In genomic region chr2:120314656-120315366, GRCh38 we compare ENCODE assay signal across 11 cellular contexts. TPM values are rescaled to one million over a fixed set of nuclear protein-coding genes. Genes with fewer than 3 reads are reported as not detected.
DNase-seq lines count a peak whose midpoint lies in the region; ATAC-seq, FAIRE-seq and TF ChIP-seq lines count a peak whose summit lies in the region.
"Had no signal": no experiment of that assay in that cellular context is flagged by ENCODE, and none has a peak within 500 bp of the region (broad histone marks: within the 10 kb centered on the region; RNA-seq: fewer than 3 reads in every experiment).

No MANE protein-coding gene starts in this region.

- H3K4me3 Mint-ChIP-seq in MCF 10A (ENCODE audit: unreplicated experiment) (no peak overlapping the region), endodermal cell (no peak overlapping the region)
- peak overlapping the region; percentile 44 for H3K4me3 Mint-ChIP-seq in activated CD4-positive, alpha-beta T cell treated with anti-CD3 and anti-CD28 coated beads, Interleukin-2, amount 10 ng/mL, durations not matched to agents 7 days and 5 days
- H3K4me3 Mint-ChIP-seq: mesothelial cell of epicardium had no signal

- H3K4me1 ChIP-seq in breast epithelium (peaks cover 12 to 13% of the 10 kb centered on the region in 2 donors), endothelial cell of umbilical vein (ENCODE audit: control insufficient read depth, extremely low read depth, insufficient read depth, low read length) (peaks cover 21% of the 10 kb centered on the region), upper lobe of right lung (peaks cover 13% of the 10 kb centered on the region), endodermal cell (ENCODE audit: control insufficient read depth, insufficient read depth, low read length) (peaks cover 6% of the 10 kb centered on the region)

- CTCF ChIA-PET in MCF 10A (lab: Yijun Ruan, JAX) (interaction anchor here (0.5 to 6.8 kb wide), 24 partner anchors 9 to 600 kb away, joined by 3 to 121 read pairs (median 4); no protein-coding TSS in a partner anchor), endothelial cell of umbilical vein (lab: Charles Lee) (interaction anchor here (0.9 to 5.0 kb wide), 15 partner anchors 13 to 561 kb away, joined by 3 to 71 read pairs (median 5); partner anchors contain the start of gene RALB)
- CTCF ChIA-PET in activated CD4-positive, alpha-beta T cell treated with anti-CD3 and anti-CD28 coated beads, Interleukin-2, amount 10 ng/mL, durations not matched to agents 7 days and 5 days (lab: Charles Lee) = interaction anchor here (0.9 to 3.9 kb wide), 7 partner anchors 11 to 138 kb away, joined by 3 to 42 read pairs (median 5); partner anchors contain the start of gene RALB

- no peak for TF ChIP-seq CTCF in breast epithelium (IDR thresholded peaks at IDR 0.05)
- TF ChIP-seq CTCF in MCF 10A (IDR thresholded peaks at IDR 0.05; ENCODE audit: unreplicated experiment) = no peak
- TF ChIP-seq CTCF in endothelial cell of umbilical vein (IDR thresholded peaks at IDR 0.05; ENCODE audit: extremely low read depth in 1 of 2, insufficient read depth in 1 of 2, low read depth in 1 of 2, low read length in 2 of 2) = no peak
- no peak for TF ChIP-seq CTCF in upper lobe of right lung (IDR thresholded peaks at IDR 0.05)
- no peak for TF ChIP-seq CTCF in endodermal cell (conservative IDR thresholded peaks at IDR 0.05)

- dilution Hi-C loops in endothelial cell of umbilical vein (cut with MboI; ENCODE audit: extremely low pct_ligation_motif_present, low sequenced_read_pairs) = no loop called here

- FAIRE-seq in endothelial cell of umbilical vein (lab: Jason Lieb, UNC) = peak; percentile 78

- no peaks in the 10 kb centered on the region for H3K9me1 ChIP-seq in endothelial cell of umbilical vein (replicated peaks; ENCODE audit: control insufficient read depth, extremely low read depth, insufficient read depth, low read length)

- H3K36me3 ChIP-seq in breast epithelium (no peaks in the 10 kb centered on the region), endothelial cell of umbilical vein (ENCODE audit: control insufficient read depth in 2 of 2, extremely low read depth in 1 of 2, insufficient read depth in 2 of 2, low read length in 2 of 2) (no peaks in the 10 kb centered on the region), upper lobe of right lung (no peaks in the 10 kb centered on the region), endodermal cell (ENCODE audit: control insufficient read depth, insufficient read depth, low read length) (no peaks in the 10 kb centered on the region)

- H3K27me3 ChIP-seq in breast epithelium = peaks cover 0 to 2% of the 10 kb centered on the region in 2 donors
- H3K27me3 ChIP-seq in endothelial cell of umbilical vein (ENCODE audit: control insufficient read depth in 2 of 2, insufficient read depth in 2 of 2, low read length in 2 of 2) = peaks cover 0 to 4% of the 10 kb centered on the region in 2 experiments
- no peaks in the 10 kb centered on the region for H3K27me3 ChIP-seq in upper lobe of right lung
- no peaks in the 10 kb centered on the region for H3K27me3 ChIP-seq in endodermal cell (ENCODE audit: control insufficient read depth, insufficient read depth, low read length, poor library complexity, severe bottlenecking)

- WGBS in endodermal cell (ENCODE audit: insufficient coverage in 1 of 2, insufficient read length in 1 of 2), 2 experiments = 87 to 90% methylated on average over 17 to 20 of the region's 20 CpGs

- H3K4me1 Mint-ChIP-seq in MCF 10A (ENCODE audit: insufficient read depth, unreplicated experiment) (peaks cover 10% of the 10 kb centered on the region), endodermal cell (peaks cover 16% of the 10 kb centered on the region)
- peaks cover 54% of the 10 kb centered on the region for H3K4me1 Mint-ChIP-seq in activated CD4-positive, alpha-beta T cell treated with anti-CD3 and anti-CD28 coated beads, Interleukin-2, amount 10 ng/mL, durations not matched to agents 7 days and 5 days

- H3K9me3 Mint-ChIP-seq in MCF 10A (ENCODE audit: unreplicated experiment) (no peaks in the 10 kb centered on the region), endodermal cell (no peaks in the 10 kb centered on the region)
- no peaks in the 10 kb centered on the region for H3K9me3 Mint-ChIP-seq in activated CD4-positive, alpha-beta T cell treated with anti-CD3 and anti-CD28 coated beads, Interleukin-2, amount 10 ng/mL, durations not matched to agents 7 days and 5 days
- H3K9me3 Mint-ChIP-seq: mesothelial cell of epicardium had no signal

- H3K27me3 Mint-ChIP-seq in MCF 10A (ENCODE audit: insufficient read depth, unreplicated experiment) (no peaks in the 10 kb centered on the region), endodermal cell (ENCODE audit: insufficient read depth) (peaks cover 49% of the 10 kb centered on the region)
- no peaks in the 10 kb centered on the region for H3K27me3 Mint-ChIP-seq in activated CD4-positive, alpha-beta T cell treated with anti-CD3 and anti-CD28 coated beads, Interleukin-2, amount 10 ng/mL, durations not matched to agents 7 days and 5 days

- H3K27ac Mint-ChIP-seq in MCF 10A (ENCODE audit: low read depth, unreplicated experiment) = no peak overlapping the region
- peak overlapping the region; percentile 72 for H3K27ac Mint-ChIP-seq in activated CD4-positive, alpha-beta T cell treated with anti-CD3 and anti-CD28 coated beads, Interleukin-2, amount 10 ng/mL, durations not matched to agents 7 days and 5 days
- no peak overlapping the region for H3K27ac Mint-ChIP-seq in endodermal cell
- H3K27ac Mint-ChIP-seq: mesothelial cell of epicardium had no signal

- no peaks in the 10 kb centered on the region for H3K9me3 ChIP-seq in breast epithelium
- H3K9me3 ChIP-seq in endothelial cell of umbilical vein (replicated peaks; ENCODE audit: control insufficient read depth, insufficient read depth, low read length) = no peaks in the 10 kb centered on the region
- H3K9me3 ChIP-seq in upper lobe of right lung = no peaks in the 10 kb centered on the region
- no peaks in the 10 kb centered on the region for H3K9me3 ChIP-seq in endodermal cell (ENCODE audit: control insufficient read depth, low read length)
- H3K9me3 ChIP-seq: SK-N-SH had no signal

- H3K9ac ChIP-seq in endothelial cell of umbilical vein (replicated peaks; ENCODE audit: extremely low read depth, insufficient read depth, low read length) = no peak overlapping the region
- no peak overlapping the region for H3K9ac ChIP-seq in endodermal cell (ENCODE audit: extremely low read depth, low read length, poor library complexity, severe bottlenecking)
- H3K9ac ChIP-seq: SK-N-SH had no signal

- intact Hi-C loops in breast epithelium (cut with DNase I; ENCODE audit: low total_unique reads) = no loop called here
- intact Hi-C loops in MCF 10A (cut with micrococcal nuclease) = loop anchor here (10.0 kb wide), 1 partner anchor 360 kb away; no protein-coding TSS in a partner anchor
- intact Hi-C loops in endothelial cell of umbilical vein (cut with micrococcal nuclease) = loop anchor here (5.0 to 10.0 kb wide), 3 partner anchors 300 to 558 kb away; partner anchors contain the start of genes EPB41L5 and PTPN4
- intact Hi-C loops in upper lobe of right lung (cut with DNase I) = loop anchor here (10.0 kb wide), 1 partner anchor 90 kb away; the partner anchor contains the start of gene TMEM185B
- intact Hi-C loops in sciatic nerve (cut with DNase I) = loop anchor here (10.0 kb wide), 1 partner anchor 360 kb away; no protein-coding TSS in a partner anchor

- POLR2A ChIA-PET in MCF 10A (lab: Yijun Ruan, JAX) (no interaction called here), endothelial cell of umbilical vein (lab: Charles Lee) (no interaction called here)
- POLR2A ChIA-PET in activated CD4-positive, alpha-beta T cell treated with anti-CD3 and anti-CD28 coated beads, Interleukin-2, amount 10 ng/mL, durations not matched to agents 7 days and 5 days (lab: Charles Lee) = no interaction called here

- no peak overlapping the region for H3K4me3 ChIP-seq in breast epithelium
- H3K4me3 ChIP-seq in endothelial cell of umbilical vein (replicated peaks in 1 of 3; ENCODE audit: insufficient read depth in 1 of 3, low read depth in 1 of 3, low read length in 3 of 3) = no peak overlapping the region
- no peak overlapping the region for H3K4me3 ChIP-seq in upper lobe of right lung
- no peak overlapping the region for H3K4me3 ChIP-seq in endodermal cell (ENCODE audit: low read length)

- BruUV-seq in MCF 10A (replicated peaks; lab: Mats Ljungman, UMichigan) (no TSS peak), endothelial cell of umbilical vein (replicated peaks; lab: Mats Ljungman, UMichigan) (no TSS peak)

- no peaks in the 10 kb centered on the region for H4K20me1 ChIP-seq in endothelial cell of umbilical vein (replicated peaks; ENCODE audit: control insufficient read depth, extremely low read depth, insufficient read depth, low read length)

- no peak overlapping the region for H2AFZ ChIP-seq in endothelial cell of umbilical vein (ENCODE audit: low read depth, low read length)

- peak overlapping the region; percentile 45 to 66 for H3K27ac ChIP-seq in breast epithelium
- no peak overlapping the region for H3K27ac ChIP-seq in endothelial cell of umbilical vein (ENCODE audit: insufficient read depth, low read depth, low read length)
- no peak overlapping the region for H3K27ac ChIP-seq in upper lobe of right lung
- H3K27ac ChIP-seq in endodermal cell (ENCODE audit: low read depth, low read length) = no peak overlapping the region

- H3K36me3 Mint-ChIP-seq in MCF 10A (ENCODE audit: insufficient read depth, unreplicated experiment) (peaks cover 6% of the 10 kb centered on the region), endodermal cell (ENCODE audit: low read depth) (no peaks in the 10 kb centered on the region)
- H3K36me3 Mint-ChIP-seq in activated CD4-positive, alpha-beta T cell treated with anti-CD3 and anti-CD28 coated beads, Interleukin-2, amount 10 ng/mL, durations not matched to agents 7 days and 5 days (ENCODE audit: low read depth) = no peaks in the 10 kb centered on the region
- H3K36me3 Mint-ChIP-seq: mesothelial cell of epicardium had no signal

- H3K79me2 ChIP-seq in endothelial cell of umbilical vein (ENCODE audit: control insufficient read depth, insufficient read depth, low read length) = no peaks in the 10 kb centered on the region

- no peak for ATAC-seq in upper lobe of right lung
- no peak for ATAC-seq in sciatic nerve

- no peak for TF ChIP-seq POLR2A in breast epithelium (IDR thresholded peaks at IDR 0.05)
- TF ChIP-seq POLR2A in endothelial cell of umbilical vein (IDR thresholded peaks at IDR 0.05; ENCODE audit: low read depth, low read length) = no peak

- DNase-seq in breast epithelium (ENCODE audit: low spot score in 2 of 2) (peak; percentile 41 to 54), MCF 10A (ENCODE audit: unreplicated experiment) (no peak), endothelial cell of umbilical vein (ENCODE audit: low read depth, low spot score) (peak; percentile 30), upper lobe of right lung (peak; percentile 57), sciatic nerve (ENCODE audit: low spot score) (no peak), endodermal cell (no peak), NCI-H187 (lab: John Stamatoyannopoulos, UW) (no peak)
- peak; percentile 57 for DNase-seq in activated CD4-positive, alpha-beta T cell treated with anti-CD3 and anti-CD28 coated beads, Interleukin-2, amount 10 ng/mL, durations not matched to agents 7 days and 5 days
- DNase-seq: NCI-H1048, SK-N-SH had no signal

- no peak overlapping the region for H3K4me2 ChIP-seq in endothelial cell of umbilical vein (ENCODE audit: insufficient read depth, low read length)
- H3K4me2 ChIP-seq: SK-N-SH had no signal

RNA-seq across cellular contexts. Expression of gene INHBB, which starts 31.1 kb away (rescaled TPM):
- total RNA-seq in breast epithelium (10 to 100 TPM; 35.0 to 60.6 (median 42.3) TPM), MCF 10A (2022) (0.10 and 0.16 TPM in 2 replicates), endothelial cell of umbilical vein (0.67 and 1.8 TPM in 2 replicates), upper lobe of right lung (12.3 TPM), sciatic nerve (37.4 TPM), endodermal cell (not detected)
- not detected for total RNA-seq in activated CD4-positive, alpha-beta T cell treated with anti-CD3 and anti-CD28 coated beads, Interleukin-2, amount 10 ng/mL, durations not matched to agents 7 days and 5 days
- 0.03 and 0.11 TPM in 2 replicates for polyA plus RNA-seq in endothelial cell of umbilical vein
- polyA plus RNA-seq in endothelial cell of umbilical vein (2011; cell fraction: cytosol; rRNA removed) = 0.04 and 0.08 TPM in 2 replicates
- 0.54 and 0.62 TPM in 2 replicates for polyA plus RNA-seq in endothelial cell of umbilical vein (2011; cell fraction: nucleus; rRNA removed)
- 0.11 TPM in 1 of 2 replicates, not detected in the other for polyA plus RNA-seq in endothelial cell of umbilical vein (2012)
- 0.04 TPM in 1 of 2 replicates, not detected in the other for polyA minus RNA-seq in endothelial cell of umbilical vein
- polyA minus RNA-seq in endothelial cell of umbilical vein (2011; cell fraction: cytosol; rRNA and poly(A)+ RNA removed) = not detected
- polyA minus RNA-seq in endothelial cell of umbilical vein (2011; cell fraction: nucleus; rRNA and poly(A)+ RNA removed) = 0.29 and 0.38 TPM in 2 replicates
- polyA plus RNA-seq in endodermal cell (2013, experiment 1 of 2) = 0.14 TPM
- polyA plus RNA-seq in endodermal cell (2013, experiment 2 of 2) = 0.17 TPM
- total RNA-seq: mesothelial cell of epicardium had no signal

Comparison
In these comparisons a context has a peak if more than half of its experiments do, and no peak if none do; other contexts are left out.
1. DNase-seq: peak in breast epithelium (2 of 2), activated CD4-positive, alpha-beta T cell treated with anti-CD3 and anti-CD28 coated beads, Interleukin-2, amount 10 ng/mL, durations not matched to agents 7 days and 5 days (single experiment), endothelial cell of umbilical vein (single experiment) and upper lobe of right lung (single experiment); none in MCF 10A (single experiment), sciatic nerve (single experiment), endodermal cell (single experiment) and NCI-H187 (0 of 2).
2. H3K27ac ChIP-seq: peak in breast epithelium (2 of 2); none in endothelial cell of umbilical vein (single experiment), upper lobe of right lung (single experiment) and endodermal cell (single experiment).